In genomic region chr18:79385749-79386341, GRCh38 we compare ENCODE assay signal across 30 cellular contexts. TPM values are rescaled to one million over a fixed set of nuclear protein-coding genes. Genes with fewer than 3 reads are reported as not detected.
DNase-seq lines count a peak whose midpoint lies in the region; ATAC-seq, FAIRE-seq and TF ChIP-seq lines count a peak whose summit lies in the region.
"Had no signal": no experiment of that assay in that cellular context is flagged by ENCODE, and none has a peak within 500 bp of the region (broad histone marks: within the 10 kb centered on the region; RNA-seq: fewer than 3 reads in every experiment).

No MANE protein-coding gene starts in this region.

- no peak overlapping the region for H3K4me3 Mint-ChIP-seq in activated CD8-positive, alpha-beta memory T cell treated with anti-CD3 and anti-CD28 coated beads, Interleukin-2, amount 10 ng/mL, durations not matched to agents 7 days and 5 days
- H3K4me3 Mint-ChIP-seq in stimulated activated naive B cell treated with anti-CD40 and anti-IgM and Interleukin-4, amounts not matched to agents 10 μg/mL and 1 μg/mL and 100 μg/mL, for 72 hours: no peak overlapping the region
- H3K4me3 Mint-ChIP-seq: B cell; central memory CD8-positive, alpha-beta T cell; nephron; type B pancreatic cell; WTC11 had no signal

- no peaks in the 10 kb centered on the region for H3K9me3 Mint-ChIP-seq in activated CD8-positive, alpha-beta memory T cell treated with anti-CD3 and anti-CD28 coated beads, Interleukin-2, amount 10 ng/mL, durations not matched to agents 7 days and 5 days (ENCODE audit: low read depth)
- H3K9me3 Mint-ChIP-seq in stimulated activated naive B cell treated with anti-CD40 and anti-IgM and Interleukin-4, amounts not matched to agents 10 μg/mL and 1 μg/mL and 100 μg/mL, for 72 hours: no peaks in the 10 kb centered on the region
- H3K9me3 Mint-ChIP-seq: central memory CD8-positive, alpha-beta T cell; nephron; type B pancreatic cell; WTC11 had no signal

- TF ChIP-seq POLR2A in H54 (IDR thresholded peaks at IDR 0.05; ENCODE audit: low read depth, low read length): no peak

- FAIRE-seq in H54 (lab: Jason Lieb, UNC): no peak
- FAIRE-seq: endometrium, GM18507, HepG2 had no signal

- H3K27ac Mint-ChIP-seq in activated CD8-positive, alpha-beta memory T cell treated with anti-CD3 and anti-CD28 coated beads, Interleukin-2, amount 10 ng/mL, durations not matched to agents 7 days and 5 days: no peak overlapping the region
- no peak overlapping the region for H3K27ac Mint-ChIP-seq in stimulated activated naive B cell treated with anti-CD40 and anti-IgM and Interleukin-4, amounts not matched to agents 10 μg/mL and 1 μg/mL and 100 μg/mL, for 72 hours
- H3K27ac Mint-ChIP-seq: B cell, nephron, type B pancreatic cell, WTC11 had no signal

- CTCF ChIA-PET in activated CD8-positive, alpha-beta memory T cell treated with anti-CD3 and anti-CD28 coated beads, Interleukin-2, amount 10 ng/mL, durations not matched to agents 7 days and 5 days (lab: Charles Lee): no interaction called here
- CTCF ChIA-PET in HEK293T (lab: Yijun Ruan, JAX): interaction anchor here (0.6 kb wide), 1 partner anchor 142 kb away, joined by 3 read pairs; no protein-coding TSS in a partner anchor

- no peaks in the 10 kb centered on the region for H3K4me1 Mint-ChIP-seq in activated CD8-positive, alpha-beta memory T cell treated with anti-CD3 and anti-CD28 coated beads, Interleukin-2, amount 10 ng/mL, durations not matched to agents 7 days and 5 days
- H3K4me1 Mint-ChIP-seq in stimulated activated naive B cell treated with anti-CD40 and anti-IgM and Interleukin-4, amounts not matched to agents 10 μg/mL and 1 μg/mL and 100 μg/mL, for 72 hours: peaks cover 21 to 39% of the 10 kb centered on the region in 2 donors

- no peaks in the 10 kb centered on the region for H3K36me3 Mint-ChIP-seq in activated CD8-positive, alpha-beta memory T cell treated with anti-CD3 and anti-CD28 coated beads, Interleukin-2, amount 10 ng/mL, durations not matched to agents 7 days and 5 days
- peaks cover 0 to 3% of the 10 kb centered on the region in 2 donors for H3K36me3 Mint-ChIP-seq in stimulated activated naive B cell treated with anti-CD40 and anti-IgM and Interleukin-4, amounts not matched to agents 10 μg/mL and 1 μg/mL and 100 μg/mL, for 72 hours
- H3K36me3 Mint-ChIP-seq: type B pancreatic cell, WTC11 had no signal

- no peak for ATAC-seq in activated CD8-positive, alpha-beta memory T cell treated with anti-CD3 and anti-CD28 coated beads, Interleukin-2, amount 10 ng/mL, durations not matched to agents 7 days and 5 days
- ATAC-seq in stimulated activated naive B cell treated with anti-CD40 and anti-IgM and Interleukin-4, amounts not matched to agents 10 μg/mL and 1 μg/mL and 100 μg/mL, for 72 hours (replicated peaks): peak; percentile 38 to 50
- ATAC-seq in HG02798 (IDR thresholded peaks at IDR 0.05; ENCODE audit: poor library complexity, unreplicated experiment): no peak
- ATAC-seq: gastroesophageal sphincter, HepG2, WTC11 had no signal

- peaks cover 34% of the 10 kb centered on the region for H3K27me3 Mint-ChIP-seq in activated CD8-positive, alpha-beta memory T cell treated with anti-CD3 and anti-CD28 coated beads, Interleukin-2, amount 10 ng/mL, durations not matched to agents 7 days and 5 days
- H3K27me3 Mint-ChIP-seq in stimulated activated naive B cell treated with anti-CD40 and anti-IgM and Interleukin-4, amounts not matched to agents 10 μg/mL and 1 μg/mL and 100 μg/mL, for 72 hours: peaks cover 0 to 12% of the 10 kb centered on the region in 2 donors

- DNase-seq in activated CD8-positive, alpha-beta memory T cell treated with anti-CD3 and anti-CD28 coated beads, Interleukin-2, amount 50 U/mL, for 48 hours: peak; percentile 52
- no peak for DNase-seq in activated CD8-positive, alpha-beta memory T cell treated with anti-CD3 and anti-CD28 coated beads, Interleukin-2, amount 10 ng/mL, durations not matched to agents 7 days and 5 days
- DNase-seq in NCI-H1694 treated with DMSO at 0.1 percent for 48 hours (lab: John Stamatoyannopoulos, UW) (peak; percentile 55), left kidney (ENCODE audit: low read depth, low spot score) (peak; percentile 28), HEK293T (ENCODE audit: extremely low spot score) (no peak), H54 (ENCODE audit: insufficient read length, low spot score) (no peak)
- no peak for DNase-seq in stimulated activated naive B cell treated with anti-CD40 and anti-IgM and Interleukin-4, amounts not matched to agents 10 μg/mL and 1 μg/mL and 100 μg/mL, for 72 hours
- DNase-seq: activated CD4-positive, alpha-beta T cell treated with anti-CD3 and anti-CD28 coated beads, Interleukin-2, amount 50 U/mL, for 4 hours; activated gamma-delta T cell; dermis blood vessel endothelial cell; DMS79; GDM1; hippocampal formation; NCI-H526; NK-92 treated with Interleukin-12 subunit alpha and Interleukin-12 subunit beta, amount 100 ng/mL, for 24 hours; ovary; PC-9; retina; SHP77; T1000 had no signal

- POLR2A ChIA-PET in HEK293T (lab: Yijun Ruan, JAX): no interaction called here

TF ChIP-seq in HEK293T, 16 proteins besides CTCF, POLR2A, EP300 and RAD21:
- TF ChIP-seq LEF1 (IDR thresholded peaks at IDR 0.05; ENCODE audit: borderline replicate concordance): no peak
- TF ChIP-seq SP1 (IDR thresholded peaks at IDR 0.05): no peak
- TF ChIP-seq BHLHE40 (IDR thresholded peaks at IDR 0.05; ENCODE audit: borderline replicate concordance): no peak
- no peak for TF ChIP-seq L3MBTL2 (conservative IDR thresholded peaks at IDR 0.05)
- TF ChIP-seq TARDBP (IDR thresholded peaks at IDR 0.05): no peak

RNA-seq across cellular contexts. Expression of gene NFATC1, which starts 9.9 kb away (rescaled TPM):
- total RNA-seq in activated CD8-positive, alpha-beta memory T cell treated with anti-CD3 and anti-CD28 coated beads, Interleukin-2, amount 10 ng/mL, durations not matched to agents 7 days and 5 days: 10 to 100 TPM; 25.7 to 27.8 TPM
- total RNA-seq: HepG2 had no signal

Comparison
In these comparisons a context has a peak if more than half of its experiments do, and no peak if none do; other contexts are left out.
1. DNase-seq: peak in activated CD8-positive, alpha-beta memory T cell treated with anti-CD3 and anti-CD28 coated beads, Interleukin-2, amount 50 U/mL, for 48 hours (single experiment), NCI-H1694 treated with DMSO at 0.1 percent for 48 hours (single experiment) and left kidney (single experiment); none in activated CD8-positive, alpha-beta memory T cell treated with anti-CD3 and anti-CD28 coated beads, Interleukin-2, amount 10 ng/mL, durations not matched to agents 7 days and 5 days (single experiment), stimulated activated naive B cell treated with anti-CD40 and anti-IgM and Interleukin-4, amounts not matched to agents 10 μg/mL and 1 μg/mL and 100 μg/mL, for 72 hours (single experiment), HEK293T (single experiment) and H54 (single experiment).
2. ATAC-seq: peak in stimulated activated naive B cell treated with anti-CD40 and anti-IgM and Interleukin-4, amounts not matched to agents 10 μg/mL and 1 μg/mL and 100 μg/mL, for 72 hours (2 of 2); none in activated CD8-positive, alpha-beta memory T cell treated with anti-CD3 and anti-CD28 coated beads, Interleukin-2, amount 10 ng/mL, durations not matched to agents 7 days and 5 days (single experiment) and HG02798 (single experiment).